In genomic region chr7:56051053-56051338, GRCh38 we compare ENCODE assay signal across 1 cellular context.
TF ChIP-seq lines count a peak whose summit lies in the region.

No MANE protein-coding gene starts in this region.

TF ChIP-seq in K562, 482 proteins besides CTCF, POLR2A, EP300 and RAD21 (continued from another document and continues in another):
- TF ChIP-seq ELK1 (CRISPR knock-in tag; IDR thresholded peaks at IDR 0.05) (no peak), ZNF143 (CRISPR knock-in tag; IDR thresholded peaks at IDR 0.05) (no peak), FUS (optimal IDR thresholded peaks at IDR 0.05; ENCODE audit: low read depth, low read length) (no peak), CEBPB (tag; IDR thresholded peaks at IDR 0.05) (no peak), THAP7 (CRISPR knock-in tag; IDR thresholded peaks at IDR 0.05) (0 out of 2 replicates have a peak, but pooled peaks have one; percentile 26), RBM17 (IDR thresholded peaks at IDR 0.05; ENCODE audit: borderline replicate concordance, low read depth, low read length) (no peak), U2AF2 (optimal IDR thresholded peaks at IDR 0.05; ENCODE audit: low read depth, low read length) (no peak), SREBF1 (IDR thresholded peaks at IDR 0.05; ENCODE audit: borderline replicate concordance, low read depth, low read length) (no peak), PHF8 (IDR thresholded peaks at IDR 0.05; ENCODE audit: borderline replicate concordance, low read length) (no peak; the same call in 1 of the 2 replicates), TEAD1 (CRISPR knock-in tag; IDR thresholded peaks at IDR 0.05) (no peak), HDAC6 (IDR thresholded peaks at IDR 0.05; ENCODE audit: low read depth, low read length) (no peak), CREB3 (tag; conservative IDR thresholded peaks at IDR 0.05; ENCODE audit: low read depth) (0 out of 2 replicates have a peak, but pooled peaks have one; percentile 39), ZNF212 (CRISPR knock-in tag; IDR thresholded peaks at IDR 0.05) (no peak), STAT5A (IDR thresholded peaks at IDR 0.05; ENCODE audit: borderline replicate concordance, low read length) (no peak), MTA3 (IDR thresholded peaks at IDR 0.05; ENCODE audit: borderline replicate concordance) (no peak), MGA (IDR thresholded peaks at IDR 0.05) (no peak), ELF4 (CRISPR knock-in tag; IDR thresholded peaks at IDR 0.05) (no peak), EZH2 (IDR thresholded peaks at IDR 0.05; ENCODE audit: borderline replicate concordance, low read depth, low read length) (no peak), EHMT2 (IDR thresholded peaks at IDR 0.05) (no peak), MAFK (IDR thresholded peaks at IDR 0.05; ENCODE audit: low read length) (no peak), ZBTB49 (CRISPR knock-in tag; IDR thresholded peaks at IDR 0.05; ENCODE audit: borderline replicate concordance) (no peak), ZNF408 (CRISPR knock-in tag; IDR thresholded peaks at IDR 0.05; ENCODE audit: low read depth) (no peak), ZSCAN32 (CRISPR knock-in tag; IDR thresholded peaks at IDR 0.05) (0 out of 2 replicates have a peak, but pooled peaks have one; percentile 4), DDX20 (tag; IDR thresholded peaks at IDR 0.05; ENCODE audit: low read depth) (no peak), KDM1A (IDR thresholded peaks at IDR 0.05) (no peak), ZNF77 (CRISPR knock-in tag; IDR thresholded peaks at IDR 0.05) (no peak), TFAP4 (CRISPR knock-in tag; IDR thresholded peaks at IDR 0.05; ENCODE audit: borderline replicate concordance) (no peak), JUNB (CRISPR knock-in tag; conservative IDR thresholded peaks at IDR 0.05) (no peak), SMARCB1 (IDR thresholded peaks at IDR 0.05; ENCODE audit: insufficient read length, low read depth) (no peak), MYNN (IDR thresholded peaks at IDR 0.05) (no peak), MYNN (CRISPR knock-in tag; IDR thresholded peaks at IDR 0.05) (no peak), SMAD4 (CRISPR knock-in tag; conservative IDR thresholded peaks at IDR 0.05) (no peak), CXXC5 (CRISPR knock-in tag; IDR thresholded peaks at IDR 0.05) (no peak), MTA2 (IDR thresholded peaks at IDR 0.05; ENCODE audit: low read depth) (no peak), NFIX (CRISPR knock-in tag; IDR thresholded peaks at IDR 0.05; ENCODE audit: low read depth) (no peak), HDAC1 (IDR thresholded peaks at IDR 0.05) (peak in 1 of 2 experiments; percentile 48; a peak in 1 of 4 replicates), L3MBTL2 (IDR thresholded peaks at IDR 0.05) (no peak), RREB1 (CRISPR knock-in tag; IDR thresholded peaks at IDR 0.05) (no peak), SAP30 (IDR thresholded peaks at IDR 0.05; ENCODE audit: borderline replicate concordance, insufficient read depth, low read depth, low read length, poor library complexity, severe bottlenecking) (no peak), CHD1 (IDR thresholded peaks at IDR 0.05; ENCODE audit: low read length) (peak; percentile 58), KAT8 (IDR thresholded peaks at IDR 0.05; ENCODE audit: low read depth) (no peak), SREBF2 (CRISPR knock-in tag; IDR thresholded peaks at IDR 0.05) (no peak)
